1 cellular context compared by ENCODE assay signal in genomic region chr2:219059725-219060682, GRCh38.
TF ChIP-seq lines count a peak whose summit lies in the region.

No MANE protein-coding gene starts in this region.

TF ChIP-seq in neural cell, 6 proteins besides CTCF, POLR2A, EP300 and RAD21 (continued from another document):
- TF ChIP-seq REST (IDR thresholded peaks at IDR 0.05; ENCODE audit: borderline replicate concordance) (no peak), TAF1 (IDR thresholded peaks at IDR 0.05; ENCODE audit: low read depth) (no peak), SMC3 (conservative IDR thresholded peaks at IDR 0.05; ENCODE audit: poor library complexity) (no peak), MXI1 (conservative IDR thresholded peaks at IDR 0.05; ENCODE audit: poor library complexity, severe bottlenecking) (no peak)
